In genomic region chr19:44865196-44865767, GRCh38 we compare ENCODE assay signal across 1 cellular context.
A peak's percentile ranks its signal among the peaks of the same experiment; 100 is the strongest.
TF ChIP-seq lines count a peak whose summit lies in the region.

No MANE protein-coding gene starts in this region.

TF ChIP-seq in K562, 482 proteins besides CTCF, POLR2A, EP300 and RAD21:
- TF ChIP-seq ZBED1 (IDR thresholded peaks at IDR 0.05) = no peak
- no peak for TF ChIP-seq U2AF2 (optimal IDR thresholded peaks at IDR 0.05; ENCODE audit: low read depth, low read length)
- TF ChIP-seq E2F4 (CRISPR knock-in tag; IDR thresholded peaks at IDR 0.05; ENCODE audit: low read depth) = no peak
- TF ChIP-seq BRCA1 (IDR thresholded peaks at IDR 0.05) = no peak
- no peak for TF ChIP-seq BRCA1 (CRISPR knock-in tag; IDR thresholded peaks at IDR 0.05)
- TF ChIP-seq ATF7 (IDR thresholded peaks at IDR 0.05) = no peak
- peak; percentile 52 for TF ChIP-seq POLR2G (IDR thresholded peaks at IDR 0.05; ENCODE audit: low read depth, low read length)
